In the genomic region with DNA sequence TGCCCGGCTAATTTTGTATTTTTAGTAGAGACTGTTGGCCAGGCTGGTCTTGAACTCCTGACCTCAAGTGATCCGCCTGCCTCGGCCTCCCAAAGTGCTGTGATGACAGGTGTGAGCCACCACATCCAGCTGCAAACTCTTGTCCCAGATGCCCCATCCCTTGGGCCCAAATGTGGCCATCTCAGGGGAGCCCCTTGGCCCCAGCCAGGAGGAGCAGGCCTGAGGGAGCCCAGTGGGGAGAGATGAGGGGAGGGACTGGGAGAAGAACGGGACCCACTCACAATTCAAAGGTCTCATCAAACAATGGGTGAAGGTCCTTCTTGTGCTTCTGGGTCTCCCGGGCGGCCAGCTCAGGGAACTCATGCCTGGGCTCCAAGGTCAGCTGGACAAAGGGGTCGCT, we compare ENCODE assay signal across 13 cellular contexts.
"Had no signal": no experiment of that assay in that cellular context is flagged by ENCODE, and none has a peak within 500 bp of the region (broad histone marks: within the 10 kb centered on the region; RNA-seq: fewer than 3 reads in every experiment).

No MANE protein-coding gene starts in this region.

- H3K4me3 Mint-ChIP-seq: activated T-helper 1 cell treated with anti-CD3 and anti-CD28 coated beads, Interleukin-12 subunit alpha, Interleukin-12 subunit beta, Interleukin-2, Interleukin-4 antibody, amounts not matched to agents 30 ng/mL and 10 ng/mL and 1 ng/mL, durations not matched to agents 14 hours and 24 hours and 36 hours; naive thymus-derived CD4-positive, alpha-beta T cell had no signal

- H3K27me3 Mint-ChIP-seq: naive thymus-derived CD4-positive, alpha-beta T cell had no signal

- H3K9me3 Mint-ChIP-seq: activated T-helper 1 cell treated with anti-CD3 and anti-CD28 coated beads, Interleukin-12 subunit alpha, Interleukin-12 subunit beta, Interleukin-2, Interleukin-4 antibody, amounts not matched to agents 30 ng/mL and 10 ng/mL and 1 ng/mL, durations not matched to agents 14 hours and 24 hours and 36 hours; endodermal cell; naive thymus-derived CD4-positive, alpha-beta T cell had no signal

- DNase-seq: activated CD4-positive, CD25-positive, alpha-beta regulatory T cell treated with anti-CD3 and anti-CD28 coated beads, Interleukin-2, amount 50 U/mL, for 72 hours; adrenal gland; heart right ventricle; left ventricle myocardium inferior; occipital lobe; stimulated activated CD4-positive, alpha-beta T cell treated with anti-CD3 and anti-CD28 coated beads, Interleukin-2, amount 100 ng/mL, for 48 hours; stimulated activated naive CD4-positive, alpha-beta T cell treated with Interleukin-2 at 50 U/mL for 16 hours; substantia nigra; uterus had no signal

- H3K27ac Mint-ChIP-seq: activated T-helper 1 cell treated with anti-CD3 and anti-CD28 coated beads, Interleukin-12 subunit alpha, Interleukin-12 subunit beta, Interleukin-2, Interleukin-4 antibody, amounts not matched to agents 30 ng/mL and 10 ng/mL and 1 ng/mL, durations not matched to agents 14 hours and 24 hours and 36 hours had no signal

- ATAC-seq: gastroesophageal sphincter; heart right ventricle; naive thymus-derived CD4-positive, alpha-beta T cell had no signal
